Comparison of ENCODE assay signal across 8 cellular contexts in the genomic region with DNA sequence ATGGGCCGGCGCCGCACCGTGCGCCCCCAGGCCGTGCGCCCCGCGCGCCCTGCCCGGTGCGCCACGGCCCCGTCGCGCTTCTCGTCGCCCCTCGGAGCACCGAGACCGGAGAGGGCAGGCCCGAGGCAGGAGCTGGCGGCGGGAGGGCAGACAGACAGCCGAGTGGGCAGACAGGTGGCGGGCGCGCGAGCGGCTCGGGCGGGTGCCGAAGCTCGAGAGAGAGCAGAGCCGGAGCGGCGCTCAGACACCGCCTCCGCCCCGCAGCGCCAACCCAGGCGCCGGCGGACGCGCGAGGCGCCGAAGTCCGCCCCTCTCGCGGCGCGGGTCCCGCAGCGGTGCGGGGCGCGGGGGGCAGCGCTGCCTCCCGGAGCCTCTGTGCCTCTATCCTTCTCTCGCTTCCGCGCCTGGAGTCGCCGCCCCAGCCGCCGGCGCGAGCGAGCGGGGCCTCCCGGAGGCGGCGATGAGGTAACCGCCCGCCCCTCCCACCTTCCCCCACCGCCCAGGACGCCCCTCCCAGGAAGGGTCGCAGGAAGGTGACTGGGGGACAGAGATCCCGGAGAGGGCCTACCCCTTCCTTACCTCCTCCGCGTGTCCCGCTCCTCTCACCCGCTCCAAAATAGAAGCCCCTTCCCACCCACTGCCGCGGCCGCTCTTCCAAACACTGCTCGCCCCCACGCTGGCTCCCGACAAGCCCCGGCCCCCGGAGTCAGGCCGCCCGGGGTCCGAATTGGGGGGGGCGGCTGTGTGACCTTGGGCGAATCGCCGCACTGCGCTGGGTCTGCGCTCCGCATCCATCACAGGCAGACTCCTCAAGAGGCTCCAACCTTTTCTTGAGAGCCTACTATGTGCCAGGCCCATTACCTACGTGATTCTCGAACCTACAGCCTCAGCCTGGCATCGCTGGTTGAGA. TPM values are rescaled to one million over a fixed set of nuclear protein-coding genes. Genes with fewer than 3 reads are reported as not detected.
DNase-seq lines count a peak whose midpoint lies in the region; ATAC-seq, FAIRE-seq and TF ChIP-seq lines count a peak whose summit lies in the region.

A gene with protein sequence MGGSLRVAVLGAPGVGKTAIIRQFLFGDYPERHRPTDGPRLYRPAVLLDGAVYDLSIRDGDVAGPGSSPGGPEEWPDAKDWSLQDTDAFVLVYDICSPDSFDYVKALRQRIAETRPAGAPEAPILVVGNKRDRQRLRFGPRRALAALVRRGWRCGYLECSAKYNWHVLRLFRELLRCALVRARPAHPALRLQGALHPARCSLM (minus strand): TSS at position 412 of the 910 bp plus-strand sequence. CDS start 451 bp downstream, outside the sequence.

- no peaks in the 10 kb centered on the region for H3K9me3 Mint-ChIP-seq in activated CD4-positive, alpha-beta T cell treated with anti-CD3 and anti-CD28 coated beads, Interleukin-2, amount 10 ng/mL, durations not matched to agents 24 days and 14 days
- no peaks in the 10 kb centered on the region for H3K9me3 Mint-ChIP-seq in activated T-cell treated with anti-CD3 and anti-CD28 coated beads, Interleukin-2, amount 50 U/mL, for 72 hours

- H3K4me3 ChIP-seq in kidney (ENCODE audit: low read length in 2 of 2) = no peak within 1 kb of the TSS
- H3K4me3 ChIP-seq in suprapubic skin = peak within 1 kb of the TSS; percentile 52

- intact Hi-C loops in activated CD4-positive, alpha-beta T cell treated with anti-CD3 and anti-CD28 coated beads, Interleukin-2, amount 10 ng/mL, durations not matched to agents 24 days and 14 days (cut with micrococcal nuclease) = no loop called here
- intact Hi-C loops in kidney (cut with DNase I) = no loop called here

- DNase-seq in activated CD4-positive, alpha-beta T cell treated with anti-CD3 and anti-CD28 coated beads, Interleukin-2, amount 10 ng/mL, durations not matched to agents 24 days and 14 days = peak; percentile 63
- DNase-seq in activated CD4-positive, alpha-beta T cell treated with anti-CD3 and anti-CD28 coated beads, Interleukin-2, amount 50 U/mL, for 1 hour = no peak
- no peak for DNase-seq in activated T-cell treated with anti-CD3 and anti-CD28 coated beads, Interleukin-2, amount 50 U/mL, for 72 hours
- peak; percentile 84 for DNase-seq in kidney
- peak in 1 of 2 donors; percentile 64 for DNase-seq in suprapubic skin (ENCODE audit: low spot score in 2 of 2)
- DNase-seq in GOT3 (lab: John Stamatoyannopoulos, UW) = no peak
- DNase-seq in COLO829 (ENCODE audit: low spot score) = no peak

- whole genome bisulfite sequencing in suprapubic skin = 3% methylated on average over 24 of the region's 106 CpGs

- no peaks in the 10 kb centered on the region for H3K36me3 Mint-ChIP-seq in activated CD4-positive, alpha-beta T cell treated with anti-CD3 and anti-CD28 coated beads, Interleukin-2, amount 10 ng/mL, durations not matched to agents 24 days and 14 days (ENCODE audit: low read depth)
- no peaks in the 10 kb centered on the region for H3K36me3 Mint-ChIP-seq in activated T-cell treated with anti-CD3 and anti-CD28 coated beads, Interleukin-2, amount 50 U/mL, for 72 hours (ENCODE audit: insufficient read depth in 2 of 2)

- H3K27ac ChIP-seq in kidney (ENCODE audit: low read depth in 2 of 2, low read length in 2 of 2) = no peak within 1 kb of the TSS
- no peak within 1 kb of the TSS for H3K27ac ChIP-seq in suprapubic skin

- no peak within 1 kb of the TSS for H3K9ac ChIP-seq in kidney (ENCODE audit: low read length in 2 of 2)

- ATAC-seq in activated T-cell treated with anti-CD3 and anti-CD28 coated beads, Interleukin-2, amount 50 U/mL, for 72 hours (replicated peaks in 1 of 2) = no peak
- no peak for ATAC-seq in HG02970 (IDR thresholded peaks at IDR 0.05; ENCODE audit: low FRiP score, unreplicated experiment)

- H3K27me3 Mint-ChIP-seq in activated CD4-positive, alpha-beta T cell treated with anti-CD3 and anti-CD28 coated beads, Interleukin-2, amount 10 ng/mL, durations not matched to agents 24 days and 14 days = peaks cover 44% of the 10 kb centered on the region
- H3K27me3 Mint-ChIP-seq in activated T-cell treated with anti-CD3 and anti-CD28 coated beads, Interleukin-2, amount 50 U/mL, for 72 hours (ENCODE audit: low read depth) = peaks cover 37% of the 10 kb centered on the region

- peaks cover 0 to 18% of the 10 kb centered on the region in 2 donors for H3K4me1 ChIP-seq in kidney (ENCODE audit: control insufficient read depth in 1 of 2, insufficient read depth in 1 of 2, low read depth in 1 of 2, low read length in 2 of 2)
- H3K4me1 ChIP-seq in suprapubic skin = peaks cover 50% of the 10 kb centered on the region

- H3K9me3 ChIP-seq in kidney (ENCODE audit: control insufficient read depth in 1 of 2, low read length in 2 of 2) (no peaks in the 10 kb centered on the region), suprapubic skin (no peaks in the 10 kb centered on the region)

- peak within 1 kb of the TSS; percentile 57 for H3K4me3 Mint-ChIP-seq in activated CD4-positive, alpha-beta T cell treated with anti-CD3 and anti-CD28 coated beads, Interleukin-2, amount 10 ng/mL, durations not matched to agents 24 days and 14 days
- peak within 1 kb of the TSS; percentile 59 to 66 for H3K4me3 Mint-ChIP-seq in activated T-cell treated with anti-CD3 and anti-CD28 coated beads, Interleukin-2, amount 50 U/mL, for 72 hours

- H3K36me3 ChIP-seq in kidney (ENCODE audit: control insufficient read depth in 1 of 2, insufficient read depth in 2 of 2, low read length in 2 of 2) (no peaks in the 10 kb centered on the region), suprapubic skin (no peaks in the 10 kb centered on the region)

- no peak for TF ChIP-seq EP300 in suprapubic skin (IDR thresholded peaks at IDR 0.05)

- H3K27ac Mint-ChIP-seq in activated CD4-positive, alpha-beta T cell treated with anti-CD3 and anti-CD28 coated beads, Interleukin-2, amount 10 ng/mL, durations not matched to agents 24 days and 14 days = no peak within 1 kb of the TSS
- no peak within 1 kb of the TSS for H3K27ac Mint-ChIP-seq in activated T-cell treated with anti-CD3 and anti-CD28 coated beads, Interleukin-2, amount 50 U/mL, for 72 hours

- no peak for TF ChIP-seq POLR2A in suprapubic skin (IDR thresholded peaks at IDR 0.05)

- H3K4me1 Mint-ChIP-seq in activated CD4-positive, alpha-beta T cell treated with anti-CD3 and anti-CD28 coated beads, Interleukin-2, amount 10 ng/mL, durations not matched to agents 24 days and 14 days = peaks cover 14% of the 10 kb centered on the region
- peaks cover 13% of the 10 kb centered on the region for H3K4me1 Mint-ChIP-seq in activated T-cell treated with anti-CD3 and anti-CD28 coated beads, Interleukin-2, amount 50 U/mL, for 72 hours (ENCODE audit: low read depth)

- peaks cover 30% of the 10 kb centered on the region for H3K27me3 ChIP-seq in suprapubic skin

- no peak for TF ChIP-seq CTCF in kidney (IDR thresholded peaks at IDR 0.05; ENCODE audit: borderline replicate concordance, extremely low read depth, insufficient read depth)
- no peak for TF ChIP-seq CTCF in suprapubic skin (IDR thresholded peaks at IDR 0.05)

- no peak for FAIRE-seq in kidney (lab: Jason Lieb, UNC)

RNA-seq across cellular contexts. Expression of the gene that starts here (rescaled TPM):
- 0.30 and 0.64 TPM in 2 replicates for total RNA-seq in activated CD4-positive, alpha-beta T cell treated with anti-CD3 and anti-CD28 coated beads, Interleukin-2, amount 10 ng/mL, durations not matched to agents 24 days and 14 days
- total RNA-seq in activated T-cell treated with anti-CD3 and anti-CD28 coated beads, Interleukin-2, amount 50 U/mL, for 72 hours = under 1 TPM in 1 of 2 donors, not detected in 1; 0.84 TPM
- total RNA-seq in kidney = 1.2 TPM
- polyA plus RNA-seq in kidney (ENCODE audit: insufficient read depth, low read depth, low replicate concordance) = 0.73 TPM
- total RNA-seq in suprapubic skin = 1 to 10 TPM in 2 of 4 donors, under 1 TPM in 2; 0.34 to 1.7 (median 0.95) TPM

Comparison
In these comparisons a context has a peak if more than half of its experiments do, and no peak if none do; other contexts are left out.
1. Peak in DNase-seq in activated CD4-positive, alpha-beta T cell treated with anti-CD3 and anti-CD28 coated beads, Interleukin-2, amount 10 ng/mL, durations not matched to agents 24 days and 14 days; RNA of the gene not detected or under 1 TPM.